19 cellular contexts compared by ENCODE assay signal in the genomic region with DNA sequence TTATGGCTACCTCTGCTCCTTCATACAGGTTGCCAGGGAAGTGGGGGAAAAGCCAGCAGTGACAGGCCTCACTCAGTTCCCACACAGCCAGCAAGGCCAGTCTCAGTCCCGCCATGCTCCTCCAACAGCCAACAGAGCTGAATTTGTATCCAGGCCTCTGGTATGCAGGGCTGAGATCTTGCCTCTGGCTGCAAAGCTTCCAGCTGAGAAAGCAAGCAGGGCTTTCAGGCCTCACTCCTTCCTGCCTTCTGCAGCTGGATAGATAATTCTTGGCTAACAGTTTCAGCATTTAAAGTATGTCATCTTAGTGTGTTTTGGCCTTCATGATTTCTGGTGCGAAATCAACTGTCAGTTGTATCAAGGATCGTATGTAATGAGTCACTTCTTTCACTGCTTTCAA.
DNase-seq lines count a peak whose midpoint lies in the region; FAIRE-seq and TF ChIP-seq lines count a peak whose summit lies in the region.
"Had no signal": no experiment of that assay in that cellular context is flagged by ENCODE, and none has a peak within 500 bp of the region (broad histone marks: within the 10 kb centered on the region; RNA-seq: fewer than 3 reads in every experiment).

No MANE protein-coding gene starts in this region.

- no peak overlapping the region for H2AFZ ChIP-seq in endothelial cell of umbilical vein (ENCODE audit: low read depth, low read length)

- H3K79me2 ChIP-seq in endothelial cell of umbilical vein (ENCODE audit: control insufficient read depth, insufficient read depth, low read length): no peaks in the 10 kb centered on the region

- dilution Hi-C loops in endothelial cell of umbilical vein (cut with MboI; ENCODE audit: extremely low pct_ligation_motif_present, low sequenced_read_pairs): no loop called here

- H3K4me1 ChIP-seq in NT2/D1 (ENCODE audit: insufficient read depth, insufficient read length): peaks cover 3% of the 10 kb centered on the region
- no peaks in the 10 kb centered on the region for H3K4me1 ChIP-seq in endothelial cell of umbilical vein (ENCODE audit: control insufficient read depth, extremely low read depth, insufficient read depth, low read length)
- H3K4me1 ChIP-seq: A549, left ventricle myocardium inferior had no signal

- no peaks in the 10 kb centered on the region for H3K9me1 ChIP-seq in endothelial cell of umbilical vein (replicated peaks; ENCODE audit: control insufficient read depth, extremely low read depth, insufficient read depth, low read length)

- peak overlapping the region; percentile 21 for H3K27ac ChIP-seq in AG04450 (ENCODE audit: low read depth, low read length)
- no peak overlapping the region for H3K27ac ChIP-seq in endothelial cell of umbilical vein (ENCODE audit: insufficient read depth, low read depth, low read length)
- H3K27ac ChIP-seq: A549, left ventricle myocardium inferior had no signal

- H3K36me3 ChIP-seq in NT2/D1 (ENCODE audit: insufficient read depth, insufficient read length, low read length): no peaks in the 10 kb centered on the region
- no peaks in the 10 kb centered on the region for H3K36me3 ChIP-seq in endothelial cell of umbilical vein (ENCODE audit: control insufficient read depth in 2 of 2, extremely low read depth in 1 of 2, insufficient read depth in 2 of 2, low read length in 2 of 2)
- H3K36me3 ChIP-seq: left ventricle myocardium inferior had no signal

- H3K9ac ChIP-seq in NT2/D1 (ENCODE audit: insufficient read length, low read depth) (no peak overlapping the region), endothelial cell of umbilical vein (replicated peaks; ENCODE audit: extremely low read depth, insufficient read depth, low read length) (no peak overlapping the region)

- H3K4me3 ChIP-seq in AG04450 (ENCODE audit: low read depth, low read length): no peak overlapping the region
- H3K4me3 ChIP-seq in NT2/D1 (ENCODE audit: insufficient read length, low read depth): no peak overlapping the region
- no peak overlapping the region for H3K4me3 ChIP-seq in endothelial cell of umbilical vein (replicated peaks in 1 of 3; ENCODE audit: insufficient read depth in 1 of 3, low read depth in 1 of 3, low read length in 3 of 3)
- H3K4me3 ChIP-seq: A549, K562, left ventricle myocardium inferior had no signal

- intact Hi-C loops in endothelial cell of umbilical vein (cut with micrococcal nuclease): loop anchor here (10.0 kb wide), 1 partner anchor 691 kb away; no protein-coding TSS in a partner anchor
- intact Hi-C loops in posterior vena cava (cut with DNase I): no loop called here

- TF ChIP-seq CTCF in AG04450 (IDR thresholded peaks at IDR 0.05; ENCODE audit: low read depth, low read length): no peak
- TF ChIP-seq CTCF in endothelial cell of umbilical vein (IDR thresholded peaks at IDR 0.05; ENCODE audit: extremely low read depth in 1 of 2, insufficient read depth in 1 of 2, low read depth in 1 of 2, low read length in 2 of 2): no peak

- H3K27me3 ChIP-seq in AG04450 (ENCODE audit: control insufficient read depth, insufficient read depth, low read length): no peaks in the 10 kb centered on the region
- H3K27me3 ChIP-seq in NT2/D1 (ENCODE audit: insufficient read depth, insufficient read length): no peaks in the 10 kb centered on the region
- H3K27me3 ChIP-seq in endothelial cell of umbilical vein (ENCODE audit: control insufficient read depth in 2 of 2, insufficient read depth in 2 of 2, low read length in 2 of 2): no peaks in the 10 kb centered on the region

- no peak for FAIRE-seq in endothelial cell of umbilical vein (lab: Jason Lieb, UNC)
- FAIRE-seq: A549, K562 had no signal

- CTCF ChIA-PET in AG04450 (lab: Charles Lee) (no interaction called here), endothelial cell of umbilical vein (lab: Charles Lee) (no interaction called here)

- no TSS peak for BruUV-seq in endothelial cell of umbilical vein (replicated peaks; lab: Mats Ljungman, UMichigan)

- no peak for TF ChIP-seq POLR2A in endothelial cell of umbilical vein (IDR thresholded peaks at IDR 0.05; ENCODE audit: low read depth, low read length)

- H3K9me3 ChIP-seq in AG04450 (ENCODE audit: control insufficient read depth, insufficient read depth, low read length): no peaks in the 10 kb centered on the region
- H3K9me3 ChIP-seq in NT2/D1 (ENCODE audit: insufficient read depth, low read length): no peaks in the 10 kb centered on the region
- no peaks in the 10 kb centered on the region for H3K9me3 ChIP-seq in endothelial cell of umbilical vein (replicated peaks; ENCODE audit: control insufficient read depth, insufficient read depth, low read length)

- POLR2A ChIA-PET in AG04450 (lab: Yijun Ruan, JAX): interaction anchor here (0.7 kb wide), 1 partner anchor 175 kb away, joined by 3 read pairs; no protein-coding TSS in a partner anchor
- POLR2A ChIA-PET in endothelial cell of umbilical vein (lab: Charles Lee): no interaction called here

- DNase-seq in AG04450 (ENCODE audit: low read depth, low spot score): no peak
- DNase-seq in NT2/D1 (ENCODE audit: low read depth, low spot score): peak; percentile 40
- DNase-seq in endothelial cell of umbilical vein (ENCODE audit: low read depth, low spot score): peak; percentile 0
- peak; percentile 69 for DNase-seq in islet precursor cell
- DNase-seq in epidermal melanocyte (ENCODE audit: insufficient read length, low spot score): no peak
- DNase-seq in D341Med (ENCODE audit: low spot score): no peak
- DNase-seq in posterior vena cava (ENCODE audit: low spot score): no peak
- no peak for DNase-seq in RKO (ENCODE audit: low spot score)
- DNase-seq: activated CD4-positive, alpha-beta T cell treated with anti-CD3 and anti-CD28 coated beads, Interleukin-2, amount 10 ng/mL, durations not matched to agents 7 days and 5 days; activated CD8-positive, alpha-beta memory T cell treated with anti-CD3 and anti-CD28 coated beads, Interleukin-2, amount 50 U/mL, for 4 hours; activated naive CD8-positive, alpha-beta T cell treated with anti-CD3 and anti-CD28 coated beads, Interleukin-2, amount 10 ng/mL, durations not matched to agents 7 days and 5 days; C1 segment of cervical spinal cord; erythroblast; GF-D8; left ventricle myocardium inferior; NCI-H2171; occipital lobe had no signal

- H4K20me1 ChIP-seq in endothelial cell of umbilical vein (replicated peaks; ENCODE audit: control insufficient read depth, extremely low read depth, insufficient read depth, low read length): no peaks in the 10 kb centered on the region

- no peak overlapping the region for H3K4me2 ChIP-seq in endothelial cell of umbilical vein (ENCODE audit: insufficient read depth, low read length)
- H3K4me2 ChIP-seq: A549 had no signal

TF ChIP-seq in endothelial cell of umbilical vein, 7 proteins besides CTCF, POLR2A, EP300 and RAD21:
- TF ChIP-seq POLR2AphosphoS5 (IDR thresholded peaks at IDR 0.05; ENCODE audit: insufficient read depth, low read depth, low read length) (no peak), MYC (IDR thresholded peaks at IDR 0.05; ENCODE audit: low read depth, low read length) (no peak), MAX (IDR thresholded peaks at IDR 0.05; ENCODE audit: insufficient read depth, insufficient read length) (no peak), EZH2 (IDR thresholded peaks at IDR 0.05; ENCODE audit: borderline replicate concordance, low read depth, low read length, severe bottlenecking) (no peak), GATA2 (IDR thresholded peaks at IDR 0.05; ENCODE audit: insufficient read depth, insufficient read length, low read depth, low read length) (no peak), FOS (IDR thresholded peaks at IDR 0.05; ENCODE audit: borderline replicate concordance, insufficient read depth, low read length) (no peak), JUN (IDR thresholded peaks at IDR 0.05; ENCODE audit: borderline replicate concordance, insufficient read depth, insufficient read length, low read depth) (no peak)

Comparison
In these comparisons a context has a peak if more than half of its experiments do, and no peak if none do; other contexts are left out.
1. DNase-seq: peak in NT2/D1 (single experiment), endothelial cell of umbilical vein (single experiment) and islet precursor cell (single experiment); none in AG04450 (single experiment), epidermal melanocyte (single experiment), D341Med (single experiment), posterior vena cava (single experiment) and RKO (single experiment).